In the genomic region with DNA sequence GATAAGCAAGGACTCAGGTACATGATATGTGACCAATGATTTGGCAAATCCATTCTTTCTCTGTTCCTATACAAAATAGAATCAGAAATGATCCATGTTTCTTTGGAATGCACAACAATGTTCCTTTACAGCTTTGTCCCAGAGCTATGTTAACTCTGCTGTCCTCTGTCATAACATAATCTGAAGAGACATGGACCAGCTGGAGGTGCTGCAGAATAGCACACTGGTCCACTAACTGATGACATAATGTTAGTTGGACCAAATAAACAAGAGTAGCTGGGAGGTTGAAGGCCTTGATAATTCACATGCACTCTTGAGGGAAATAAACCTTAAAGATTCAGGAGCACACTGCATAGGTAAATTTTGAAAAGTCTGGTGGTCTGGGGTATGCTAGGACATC, we compare ENCODE assay signal across 2 cellular contexts.
TF ChIP-seq lines count a peak whose summit lies in the region.

No MANE protein-coding gene starts in this region.

TF ChIP-seq in SK-N-SH treated with all-trans-retinoic acid at 6 μM for 48 hours, 23 proteins besides CTCF, POLR2A, EP300 and RAD21 (continued from another document):
- TF ChIP-seq, protein P1, sequence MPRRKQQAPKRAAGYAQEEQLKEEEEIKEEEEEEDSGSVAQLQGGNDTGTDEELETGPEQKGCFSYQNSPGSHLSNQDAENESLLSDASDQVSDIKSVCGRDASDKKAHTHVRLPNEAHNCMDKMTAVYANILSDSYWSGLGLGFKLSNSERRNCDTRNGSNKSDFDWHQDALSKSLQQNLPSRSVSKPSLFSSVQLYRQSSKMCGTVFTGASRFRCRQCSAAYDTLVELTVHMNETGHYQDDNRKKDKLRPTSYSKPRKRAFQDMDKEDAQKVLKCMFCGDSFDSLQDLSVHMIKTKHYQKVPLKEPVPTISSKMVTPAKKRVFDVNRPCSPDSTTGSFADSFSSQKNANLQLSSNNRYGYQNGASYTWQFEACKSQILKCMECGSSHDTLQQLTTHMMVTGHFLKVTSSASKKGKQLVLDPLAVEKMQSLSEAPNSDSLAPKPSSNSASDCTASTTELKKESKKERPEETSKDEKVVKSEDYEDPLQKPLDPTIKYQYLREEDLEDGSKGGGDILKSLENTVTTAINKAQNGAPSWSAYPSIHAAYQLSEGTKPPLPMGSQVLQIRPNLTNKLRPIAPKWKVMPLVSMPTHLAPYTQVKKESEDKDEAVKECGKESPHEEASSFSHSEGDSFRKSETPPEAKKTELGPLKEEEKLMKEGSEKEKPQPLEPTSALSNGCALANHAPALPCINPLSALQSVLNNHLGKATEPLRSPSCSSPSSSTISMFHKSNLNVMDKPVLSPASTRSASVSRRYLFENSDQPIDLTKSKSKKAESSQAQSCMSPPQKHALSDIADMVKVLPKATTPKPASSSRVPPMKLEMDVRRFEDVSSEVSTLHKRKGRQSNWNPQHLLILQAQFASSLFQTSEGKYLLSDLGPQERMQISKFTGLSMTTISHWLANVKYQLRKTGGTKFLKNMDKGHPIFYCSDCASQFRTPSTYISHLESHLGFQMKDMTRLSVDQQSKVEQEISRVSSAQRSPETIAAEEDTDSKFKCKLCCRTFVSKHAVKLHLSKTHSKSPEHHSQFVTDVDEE (CRISPR knock-in tag; IDR thresholded peaks at IDR 0.05), result no peak
- TF ChIP-seq ZNF70 (CRISPR knock-in tag; IDR thresholded peaks at IDR 0.05) (no peak), ISL1 (CRISPR knock-in tag; IDR thresholded peaks at IDR 0.05) (no peak), ZNF8 (CRISPR knock-in tag; IDR thresholded peaks at IDR 0.05) (no peak), ZFP3 (CRISPR knock-in tag; IDR thresholded peaks at IDR 0.05) (no peak), ARNTL (CRISPR knock-in tag; IDR thresholded peaks at IDR 0.05; ENCODE audit: borderline replicate concordance, low read depth) (no peak), TCF4 (CRISPR knock-in tag; IDR thresholded peaks at IDR 0.05; ENCODE audit: borderline replicate concordance) (no peak), ZNF565 (CRISPR knock-in tag; conservative IDR thresholded peaks at IDR 0.05; ENCODE audit: low read depth) (no peak), ZC3H10 (CRISPR knock-in tag; IDR thresholded peaks at IDR 0.05) (no peak), TOX (CRISPR knock-in tag; IDR thresholded peaks at IDR 0.05; ENCODE audit: borderline replicate concordance) (no peak), ESRRG (CRISPR knock-in tag; IDR thresholded peaks at IDR 0.05) (no peak), PPARA (CRISPR knock-in tag; IDR thresholded peaks at IDR 0.05; ENCODE audit: borderline replicate concordance) (no peak), ZFP30 (CRISPR knock-in tag; IDR thresholded peaks at IDR 0.05) (no peak)
- TF ChIP-seq, protein P2, sequence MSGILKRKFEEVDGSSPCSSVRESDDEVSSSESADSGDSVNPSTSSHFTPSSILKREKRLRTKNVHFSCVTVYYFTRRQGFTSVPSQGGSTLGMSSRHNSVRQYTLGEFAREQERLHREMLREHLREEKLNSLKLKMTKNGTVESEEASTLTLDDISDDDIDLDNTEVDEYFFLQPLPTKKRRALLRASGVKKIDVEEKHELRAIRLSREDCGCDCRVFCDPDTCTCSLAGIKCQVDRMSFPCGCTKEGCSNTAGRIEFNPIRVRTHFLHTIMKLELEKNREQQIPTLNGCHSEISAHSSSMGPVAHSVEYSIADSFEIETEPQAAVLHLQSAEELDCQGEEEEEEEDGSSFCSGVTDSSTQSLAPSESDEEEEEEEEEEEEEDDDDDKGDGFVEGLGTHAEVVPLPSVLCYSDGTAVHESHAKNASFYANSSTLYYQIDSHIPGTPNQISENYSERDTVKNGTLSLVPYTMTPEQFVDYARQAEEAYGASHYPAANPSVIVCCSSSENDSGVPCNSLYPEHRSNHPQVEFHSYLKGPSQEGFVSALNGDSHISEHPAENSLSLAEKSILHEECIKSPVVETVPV (CRISPR knock-in tag; IDR thresholded peaks at IDR 0.05), result no peak
- TF ChIP-seq, protein P3, sequence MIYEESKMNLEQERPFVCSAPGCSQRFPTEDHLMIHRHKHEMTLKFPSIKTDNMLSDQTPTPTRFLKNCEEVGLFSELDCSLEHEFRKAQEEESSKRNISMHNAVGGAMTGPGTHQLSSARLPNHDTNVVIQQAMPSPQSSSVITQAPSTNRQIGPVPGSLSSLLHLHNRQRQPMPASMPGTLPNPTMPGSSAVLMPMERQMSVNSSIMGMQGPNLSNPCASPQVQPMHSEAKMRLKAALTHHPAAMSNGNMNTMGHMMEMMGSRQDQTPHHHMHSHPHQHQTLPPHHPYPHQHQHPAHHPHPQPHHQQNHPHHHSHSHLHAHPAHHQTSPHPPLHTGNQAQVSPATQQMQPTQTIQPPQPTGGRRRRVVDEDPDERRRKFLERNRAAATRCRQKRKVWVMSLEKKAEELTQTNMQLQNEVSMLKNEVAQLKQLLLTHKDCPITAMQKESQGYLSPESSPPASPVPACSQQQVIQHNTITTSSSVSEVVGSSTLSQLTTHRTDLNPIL (CRISPR knock-in tag; IDR thresholded peaks at IDR 0.05; ENCODE audit: low read depth), result no peak
- TF ChIP-seq, protein P4, sequence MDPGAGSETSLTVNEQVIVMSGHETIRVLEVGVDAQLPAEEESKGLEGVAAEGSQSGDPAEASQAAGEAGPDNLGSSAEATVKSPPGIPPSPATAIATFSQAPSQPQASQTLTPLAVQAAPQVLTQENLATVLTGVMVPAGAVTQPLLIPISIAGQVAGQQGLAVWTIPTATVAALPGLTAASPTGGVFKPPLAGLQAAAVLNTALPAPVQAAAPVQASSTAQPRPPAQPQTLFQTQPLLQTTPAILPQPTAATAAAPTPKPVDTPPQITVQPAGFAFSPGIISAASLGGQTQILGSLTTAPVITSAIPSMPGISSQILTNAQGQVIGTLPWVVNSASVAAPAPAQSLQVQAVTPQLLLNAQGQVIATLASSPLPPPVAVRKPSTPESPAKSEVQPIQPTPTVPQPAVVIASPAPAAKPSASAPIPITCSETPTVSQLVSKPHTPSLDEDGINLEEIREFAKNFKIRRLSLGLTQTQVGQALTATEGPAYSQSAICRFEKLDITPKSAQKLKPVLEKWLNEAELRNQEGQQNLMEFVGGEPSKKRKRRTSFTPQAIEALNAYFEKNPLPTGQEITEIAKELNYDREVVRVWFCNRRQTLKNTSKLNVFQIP (CRISPR knock-in tag; IDR thresholded peaks at IDR 0.05; ENCODE audit: borderline replicate concordance, low read depth), result no peak

TF ChIP-seq in SK-N-SH, 30 proteins besides CTCF, POLR2A, EP300 and RAD21 (continued from another document):
- TF ChIP-seq, protein P5, sequence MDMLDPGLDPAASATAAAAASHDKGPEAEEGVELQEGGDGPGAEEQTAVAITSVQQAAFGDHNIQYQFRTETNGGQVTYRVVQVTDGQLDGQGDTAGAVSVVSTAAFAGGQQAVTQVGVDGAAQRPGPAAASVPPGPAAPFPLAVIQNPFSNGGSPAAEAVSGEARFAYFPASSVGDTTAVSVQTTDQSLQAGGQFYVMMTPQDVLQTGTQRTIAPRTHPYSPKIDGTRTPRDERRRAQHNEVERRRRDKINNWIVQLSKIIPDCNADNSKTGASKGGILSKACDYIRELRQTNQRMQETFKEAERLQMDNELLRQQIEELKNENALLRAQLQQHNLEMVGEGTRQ (IDR thresholded peaks at IDR 0.05; ENCODE audit: borderline replicate concordance, low read depth, low read length), result no peak
TF ChIP-seq in SK-N-SH: peak in this region for 0.
